In the genomic region with DNA sequence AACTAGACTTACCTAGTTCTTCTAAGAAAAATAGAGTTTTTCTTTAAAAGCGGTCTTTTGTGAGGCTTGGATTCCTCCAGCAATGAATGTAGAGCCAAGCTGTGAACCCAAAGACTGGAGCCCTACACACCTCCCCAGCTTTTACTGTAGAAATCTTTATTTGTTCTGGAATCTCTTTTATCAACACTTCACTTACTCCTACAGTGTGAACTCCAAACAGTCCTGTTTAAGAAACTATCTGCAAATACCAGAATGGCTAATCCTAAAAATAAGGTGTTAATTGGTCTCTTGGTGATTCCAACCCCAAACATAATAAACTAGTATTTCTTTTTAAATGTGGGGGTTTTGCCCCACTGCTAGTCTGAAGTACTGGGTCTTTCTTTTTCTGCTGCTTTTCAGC, we compare ENCODE assay signal across 1 cellular context.
TF ChIP-seq lines count a peak whose summit lies in the region.

No MANE protein-coding gene starts in this region.

TF ChIP-seq in WTC11, 78 proteins besides CTCF, POLR2A, EP300 and RAD21 (continued from another document):
- TF ChIP-seq, protein P1, sequence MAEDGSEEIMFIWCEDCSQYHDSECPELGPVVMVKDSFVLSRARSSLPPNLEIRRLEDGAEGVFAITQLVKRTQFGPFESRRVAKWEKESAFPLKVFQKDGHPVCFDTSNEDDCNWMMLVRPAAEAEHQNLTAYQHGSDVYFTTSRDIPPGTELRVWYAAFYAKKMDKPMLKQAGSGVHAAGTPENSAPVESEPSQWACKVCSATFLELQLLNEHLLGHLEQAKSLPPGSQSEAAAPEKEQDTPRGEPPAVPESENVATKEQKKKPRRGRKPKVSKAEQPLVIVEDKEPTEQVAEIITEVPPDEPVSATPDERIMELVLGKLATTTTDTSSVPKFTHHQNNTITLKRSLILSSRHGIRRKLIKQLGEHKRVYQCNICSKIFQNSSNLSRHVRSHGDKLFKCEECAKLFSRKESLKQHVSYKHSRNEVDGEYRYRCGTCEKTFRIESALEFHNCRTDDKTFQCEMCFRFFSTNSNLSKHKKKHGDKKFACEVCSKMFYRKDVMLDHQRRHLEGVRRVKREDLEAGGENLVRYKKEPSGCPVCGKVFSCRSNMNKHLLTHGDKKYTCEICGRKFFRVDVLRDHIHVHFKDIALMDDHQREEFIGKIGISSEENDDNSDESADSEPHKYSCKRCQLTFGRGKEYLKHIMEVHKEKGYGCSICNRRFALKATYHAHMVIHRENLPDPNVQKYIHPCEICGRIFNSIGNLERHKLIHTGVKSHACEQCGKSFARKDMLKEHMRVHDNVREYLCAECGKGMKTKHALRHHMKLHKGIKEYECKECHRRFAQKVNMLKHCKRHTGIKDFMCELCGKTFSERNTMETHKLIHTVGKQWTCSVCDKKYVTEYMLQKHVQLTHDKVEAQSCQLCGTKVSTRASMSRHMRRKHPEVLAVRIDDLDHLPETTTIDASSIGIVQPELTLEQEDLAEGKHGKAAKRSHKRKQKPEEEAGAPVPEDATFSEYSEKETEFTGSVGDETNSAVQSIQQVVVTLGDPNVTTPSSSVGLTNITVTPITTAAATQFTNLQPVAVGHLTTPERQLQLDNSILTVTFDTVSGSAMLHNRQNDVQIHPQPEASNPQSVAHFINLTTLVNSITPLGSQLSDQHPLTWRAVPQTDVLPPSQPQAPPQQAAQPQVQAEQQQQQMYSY (CRISPR knock-in tag; IDR thresholded peaks at IDR 0.05): no peak
- TF ChIP-seq, protein P2, sequence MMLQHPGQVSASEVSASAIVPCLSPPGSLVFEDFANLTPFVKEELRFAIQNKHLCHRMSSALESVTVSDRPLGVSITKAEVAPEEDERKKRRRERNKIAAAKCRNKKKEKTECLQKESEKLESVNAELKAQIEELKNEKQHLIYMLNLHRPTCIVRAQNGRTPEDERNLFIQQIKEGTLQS (CRISPR knock-in tag; conservative IDR thresholded peaks at IDR 0.05): no peak
- TF ChIP-seq, protein P3, sequence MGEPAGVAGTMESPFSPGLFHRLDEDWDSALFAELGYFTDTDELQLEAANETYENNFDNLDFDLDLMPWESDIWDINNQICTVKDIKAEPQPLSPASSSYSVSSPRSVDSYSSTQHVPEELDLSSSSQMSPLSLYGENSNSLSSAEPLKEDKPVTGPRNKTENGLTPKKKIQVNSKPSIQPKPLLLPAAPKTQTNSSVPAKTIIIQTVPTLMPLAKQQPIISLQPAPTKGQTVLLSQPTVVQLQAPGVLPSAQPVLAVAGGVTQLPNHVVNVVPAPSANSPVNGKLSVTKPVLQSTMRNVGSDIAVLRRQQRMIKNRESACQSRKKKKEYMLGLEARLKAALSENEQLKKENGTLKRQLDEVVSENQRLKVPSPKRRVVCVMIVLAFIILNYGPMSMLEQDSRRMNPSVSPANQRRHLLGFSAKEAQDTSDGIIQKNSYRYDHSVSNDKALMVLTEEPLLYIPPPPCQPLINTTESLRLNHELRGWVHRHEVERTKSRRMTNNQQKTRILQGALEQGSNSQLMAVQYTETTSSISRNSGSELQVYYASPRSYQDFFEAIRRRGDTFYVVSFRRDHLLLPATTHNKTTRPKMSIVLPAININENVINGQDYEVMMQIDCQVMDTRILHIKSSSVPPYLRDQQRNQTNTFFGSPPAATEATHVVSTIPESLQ (CRISPR knock-in tag; IDR thresholded peaks at IDR 0.05): no peak
- TF ChIP-seq, protein P4, sequence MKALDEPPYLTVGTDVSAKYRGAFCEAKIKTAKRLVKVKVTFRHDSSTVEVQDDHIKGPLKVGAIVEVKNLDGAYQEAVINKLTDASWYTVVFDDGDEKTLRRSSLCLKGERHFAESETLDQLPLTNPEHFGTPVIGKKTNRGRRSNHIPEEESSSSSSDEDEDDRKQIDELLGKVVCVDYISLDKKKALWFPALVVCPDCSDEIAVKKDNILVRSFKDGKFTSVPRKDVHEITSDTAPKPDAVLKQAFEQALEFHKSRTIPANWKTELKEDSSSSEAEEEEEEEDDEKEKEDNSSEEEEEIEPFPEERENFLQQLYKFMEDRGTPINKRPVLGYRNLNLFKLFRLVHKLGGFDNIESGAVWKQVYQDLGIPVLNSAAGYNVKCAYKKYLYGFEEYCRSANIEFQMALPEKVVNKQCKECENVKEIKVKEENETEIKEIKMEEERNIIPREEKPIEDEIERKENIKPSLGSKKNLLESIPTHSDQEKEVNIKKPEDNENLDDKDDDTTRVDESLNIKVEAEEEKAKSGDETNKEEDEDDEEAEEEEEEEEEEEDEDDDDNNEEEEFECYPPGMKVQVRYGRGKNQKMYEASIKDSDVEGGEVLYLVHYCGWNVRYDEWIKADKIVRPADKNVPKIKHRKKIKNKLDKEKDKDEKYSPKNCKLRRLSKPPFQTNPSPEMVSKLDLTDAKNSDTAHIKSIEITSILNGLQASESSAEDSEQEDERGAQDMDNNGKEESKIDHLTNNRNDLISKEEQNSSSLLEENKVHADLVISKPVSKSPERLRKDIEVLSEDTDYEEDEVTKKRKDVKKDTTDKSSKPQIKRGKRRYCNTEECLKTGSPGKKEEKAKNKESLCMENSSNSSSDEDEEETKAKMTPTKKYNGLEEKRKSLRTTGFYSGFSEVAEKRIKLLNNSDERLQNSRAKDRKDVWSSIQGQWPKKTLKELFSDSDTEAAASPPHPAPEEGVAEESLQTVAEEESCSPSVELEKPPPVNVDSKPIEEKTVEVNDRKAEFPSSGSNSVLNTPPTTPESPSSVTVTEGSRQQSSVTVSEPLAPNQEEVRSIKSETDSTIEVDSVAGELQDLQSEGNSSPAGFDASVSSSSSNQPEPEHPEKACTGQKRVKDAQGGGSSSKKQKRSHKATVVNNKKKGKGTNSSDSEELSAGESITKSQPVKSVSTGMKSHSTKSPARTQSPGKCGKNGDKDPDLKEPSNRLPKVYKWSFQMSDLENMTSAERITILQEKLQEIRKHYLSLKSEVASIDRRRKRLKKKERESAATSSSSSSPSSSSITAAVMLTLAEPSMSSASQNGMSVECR (CRISPR knock-in tag; IDR thresholded peaks at IDR 0.05; ENCODE audit: borderline replicate concordance): no peak
- TF ChIP-seq ZBTB21 (CRISPR knock-in tag; IDR thresholded peaks at IDR 0.05; ENCODE audit: borderline replicate concordance): no peak
- TF ChIP-seq, protein P5, sequence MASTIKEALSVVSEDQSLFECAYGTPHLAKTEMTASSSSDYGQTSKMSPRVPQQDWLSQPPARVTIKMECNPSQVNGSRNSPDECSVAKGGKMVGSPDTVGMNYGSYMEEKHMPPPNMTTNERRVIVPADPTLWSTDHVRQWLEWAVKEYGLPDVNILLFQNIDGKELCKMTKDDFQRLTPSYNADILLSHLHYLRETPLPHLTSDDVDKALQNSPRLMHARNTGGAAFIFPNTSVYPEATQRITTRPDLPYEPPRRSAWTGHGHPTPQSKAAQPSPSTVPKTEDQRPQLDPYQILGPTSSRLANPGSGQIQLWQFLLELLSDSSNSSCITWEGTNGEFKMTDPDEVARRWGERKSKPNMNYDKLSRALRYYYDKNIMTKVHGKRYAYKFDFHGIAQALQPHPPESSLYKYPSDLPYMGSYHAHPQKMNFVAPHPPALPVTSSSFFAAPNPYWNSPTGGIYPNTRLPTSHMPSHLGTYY (CRISPR knock-in tag; IDR thresholded peaks at IDR 0.05): no peak
- TF ChIP-seq ZNF423 (CRISPR knock-in tag; IDR thresholded peaks at IDR 0.05): no peak
- no peak for TF ChIP-seq RELA (CRISPR knock-in tag; IDR thresholded peaks at IDR 0.05; ENCODE audit: borderline replicate concordance)
- no peak for TF ChIP-seq ESRRA (CRISPR knock-in tag; IDR thresholded peaks at IDR 0.05; ENCODE audit: borderline replicate concordance)
- TF ChIP-seq HMGA2 (CRISPR knock-in tag; IDR thresholded peaks at IDR 0.05): no peak
- TF ChIP-seq, protein P6, sequence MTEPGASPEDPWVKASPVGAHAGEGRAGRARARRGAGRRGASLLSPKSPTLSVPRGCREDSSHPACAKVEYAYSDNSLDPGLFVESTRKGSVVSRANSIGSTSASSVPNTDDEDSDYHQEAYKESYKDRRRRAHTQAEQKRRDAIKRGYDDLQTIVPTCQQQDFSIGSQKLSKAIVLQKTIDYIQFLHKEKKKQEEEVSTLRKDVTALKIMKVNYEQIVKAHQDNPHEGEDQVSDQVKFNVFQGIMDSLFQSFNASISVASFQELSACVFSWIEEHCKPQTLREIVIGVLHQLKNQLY (CRISPR knock-in tag; IDR thresholded peaks at IDR 0.05): no peak
